Comparison of ENCODE assay signal across 8 cellular contexts in genomic region chr21:41068411-41069304, GRCh38.
A peak's percentile ranks its signal among the peaks of the same experiment; 100 is the strongest.
DNase-seq lines count a peak whose midpoint lies in the region; ATAC-seq and TF ChIP-seq lines count a peak whose summit lies in the region.

No MANE protein-coding gene starts in this region.

- H3K27ac ChIP-seq in caudate nucleus (ENCODE audit: low read depth, low read length) = peak overlapping the region; percentile 64

- ATAC-seq in HG02759 (IDR thresholded peaks at IDR 0.05; ENCODE audit: unreplicated experiment) (peak; percentile 89), GM21619 (IDR thresholded peaks at IDR 0.05; ENCODE audit: unreplicated experiment) (no peak)

- TF ChIP-seq CTCF in kidney epithelial cell (IDR thresholded peaks at IDR 0.05; ENCODE audit: insufficient read depth, low read length, poor library complexity, severe bottlenecking) = peak; percentile 90

- DNase-seq in DMS153 treated with DMSO at 0.1 percent for 48 hours (lab: John Stamatoyannopoulos, UW; ENCODE audit: unreplicated experiment) (peak; percentile 74), NCI-H2171 (lab: John Stamatoyannopoulos, UW) (peak; percentile 38), caudate nucleus (lab: John Stamatoyannopoulos, UW) (peak in 57 of 61 donors; percentile 23 to 92 (median 73)), kidney epithelial cell (ENCODE audit: low read depth) (peak; percentile 19)
- DNase-seq in activated CD4-positive, CD25-positive, alpha-beta regulatory T cell (lab: John Stamatoyannopoulos, UW) = peak; percentile 3 to 42 (median 14)
- DNase-seq in stimulated activated CD4-positive, alpha-beta T cell treated with anti-CD3 and anti-CD28 coated beads, Interleukin-1b, Interleukin-23, amount 100 ng/mL, for 48 hours = peak; percentile 71

- H3K4me3 ChIP-seq in kidney epithelial cell (ENCODE audit: low read depth, low read length) = no peak overlapping the region

- no peaks in the 10 kb centered on the region for H3K36me3 ChIP-seq in kidney epithelial cell (ENCODE audit: control insufficient read depth, insufficient read depth, low read length)

- H3K27me3 ChIP-seq in kidney epithelial cell (ENCODE audit: control insufficient read depth, insufficient read depth, low read length) = peaks cover 10% of the 10 kb centered on the region

Comparison
In these comparisons a context has a peak if more than half of its experiments do, and no peak if none do; other contexts are left out.
1. DNase-seq: peak in every context shown above with its lines; median percentile 74 in DMS153 treated with DMSO at 0.1 percent for 48 hours; 73 in caudate nucleus; 71 in stimulated activated CD4-positive, alpha-beta T cell treated with anti-CD3 and anti-CD28 coated beads, Interleukin-1b, Interleukin-23, amount 100 ng/mL, for 48 hours; 38 in NCI-H2171; 19 in kidney epithelial cell; 14 in activated CD4-positive, CD25-positive, alpha-beta regulatory T cell.